Comparison of ENCODE assay signal across 15 cellular contexts in genomic region chr14:59454131-59454530, GRCh38. TPM values are rescaled to one million over a fixed set of nuclear protein-coding genes. Genes with fewer than 3 reads are reported as not detected.
DNase-seq lines count a peak whose midpoint lies in the region; ATAC-seq and TF ChIP-seq lines count a peak whose summit lies in the region.
"Had no signal": no experiment of that assay in that cellular context is flagged by ENCODE, and none has a peak within 500 bp of the region (broad histone marks: within the 10 kb centered on the region; RNA-seq: fewer than 3 reads in every experiment).

No MANE protein-coding gene starts in this region.

- intact Hi-C loops in A673 (cut with micrococcal nuclease; ENCODE audit: unreplicated experiment): loop anchor here (10.0 kb wide), 1 partner anchor 939 kb away; no protein-coding TSS in a partner anchor
- intact Hi-C loops in CD4-positive, alpha-beta T cell (cut with DNase I, micrococcal nuclease): no loop called here

- H3K4me3 ChIP-seq in adipocyte (ENCODE audit: low read length) (peak overlapping the region; percentile 51), skeletal muscle cell (ENCODE audit: low read depth, low read length) (no peak overlapping the region), A673 (ENCODE audit: low read depth, low read length, poor library complexity, severe bottlenecking) (no peak overlapping the region)

- ATAC-seq in foreskin keratinocyte: peak; percentile 59
- ATAC-seq in HG02571 (IDR thresholded peaks at IDR 0.05; ENCODE audit: unreplicated experiment): no peak
- no peak for ATAC-seq in CD4-positive, alpha-beta T cell (ENCODE audit: poor library complexity)

- H3K9me3 ChIP-seq in adipocyte (ENCODE audit: control insufficient read depth, low read length) (peaks cover 4% of the 10 kb centered on the region), A673 (ENCODE audit: low read depth, low read length, poor library complexity, severe bottlenecking) (no peaks in the 10 kb centered on the region)
- H3K9me3 ChIP-seq in CD4-positive, alpha-beta T cell (ENCODE audit: control insufficient read depth, low read length): no peaks in the 10 kb centered on the region

- BruUV-seq in A673 (replicated peaks; lab: Mats Ljungman, UMichigan): no TSS peak

- peak; percentile 96 for DNase-seq in GM04503 (ENCODE audit: low read depth)
- peak; percentile 92 for DNase-seq in adipocyte (ENCODE audit: low read depth)
- peak; percentile 55 to 76 for DNase-seq in foreskin keratinocyte
- peak; percentile 91 for DNase-seq in skeletal muscle cell (ENCODE audit: low read depth)
- DNase-seq in A673 (ENCODE audit: low spot score): no peak
- DNase-seq in DMS53 (lab: John Stamatoyannopoulos, UW): no peak
- DNase-seq in CD4-positive, alpha-beta T cell: no peak
- DNase-seq: activated T-cell treated with anti-CD3 and anti-CD28 coated beads, Interleukin-2, amount 50 U/mL, for 1 hour; Kasumi-1; NCI-H526; nephron progenitor cell; stimulated activated CD4-positive, alpha-beta T cell treated with anti-CD3 and anti-CD28 coated beads, Interleukin-4, amount 100 ng/mL, for 4 hours; T-helper 9 cell had no signal

- H3K36me3 ChIP-seq in adipocyte (ENCODE audit: control insufficient read depth, insufficient read depth, low read length, severe bottlenecking): peaks cover 25% of the 10 kb centered on the region
- H3K36me3 ChIP-seq in A673 (ENCODE audit: insufficient read depth, low read length, poor library complexity, severe bottlenecking): no peaks in the 10 kb centered on the region

- no peaks in the 10 kb centered on the region for H3K27me3 ChIP-seq in adipocyte (replicated peaks; ENCODE audit: control insufficient read depth, insufficient read depth, low read length)
- H3K27me3 ChIP-seq in foreskin keratinocyte: no peaks in the 10 kb centered on the region
- H3K27me3 ChIP-seq in A673 (replicated peaks; ENCODE audit: insufficient read depth, low read depth, low read length, poor library complexity): no peaks in the 10 kb centered on the region
- H3K27me3 ChIP-seq in CD4-positive, alpha-beta T cell (ENCODE audit: control insufficient read depth, insufficient read depth, low read length): no peaks in the 10 kb centered on the region

- peak overlapping the region; percentile 58 for H3K9ac ChIP-seq in adipocyte (ENCODE audit: low read length)

- no peaks in the 10 kb centered on the region for H3K4me1 Mint-ChIP-seq in CD4-positive, alpha-beta T cell (ENCODE audit: low read depth)
- H3K4me1 Mint-ChIP-seq: nephron progenitor cell had no signal

- H3K9me3 Mint-ChIP-seq in CD4-positive, alpha-beta T cell: no peaks in the 10 kb centered on the region

- TF ChIP-seq CTCF in foreskin keratinocyte (conservative IDR thresholded peaks at IDR 0.05) (no peak), A673 (conservative IDR thresholded peaks at IDR 0.05; ENCODE audit: low read depth, low read length) (no peak)
- TF ChIP-seq CTCF in CD4-positive, alpha-beta T cell (IDR thresholded peaks at IDR 0.05): no peak

- H3K27ac Mint-ChIP-seq in CD4-positive, alpha-beta T cell: no peak overlapping the region
- H3K27ac Mint-ChIP-seq: dendritic cell treated with granulocyte-macrophage colony-stimulating factor and Interleukin-4, amounts not matched to agents 40 ng/mL and 50 ng/mL, for 4 days; nephron progenitor cell had no signal

- H3K36me3 Mint-ChIP-seq in CD4-positive, alpha-beta T cell (ENCODE audit: low read depth): peaks cover 15% of the 10 kb centered on the region

- POLR2A ChIA-PET in A673 (lab: Charles Lee; ENCODE audit: low non-redundant PET): no interaction called here
- POLR2A ChIA-PET in CD4-positive, alpha-beta T cell (lab: Charles Lee): no interaction called here

- no peak overlapping the region for H3K4me3 Mint-ChIP-seq in CD4-positive, alpha-beta T cell
- H3K4me3 Mint-ChIP-seq: dendritic cell treated with granulocyte-macrophage colony-stimulating factor and Interleukin-4, amounts not matched to agents 40 ng/mL and 50 ng/mL, for 4 days; nephron progenitor cell had no signal

- H3K27ac ChIP-seq in foreskin keratinocyte (no peak overlapping the region), A673 (ENCODE audit: low read depth, low read length, poor library complexity, severe bottlenecking) (no peak overlapping the region)
- H3K27ac ChIP-seq in CD4-positive, alpha-beta T cell (ENCODE audit: low read depth, low read length): no peak overlapping the region

- H3K4me1 ChIP-seq in adipocyte (ENCODE audit: control insufficient read depth, insufficient read depth, low read length) (peaks cover 22% of the 10 kb centered on the region), foreskin keratinocyte (no peaks in the 10 kb centered on the region), A673 (ENCODE audit: insufficient read depth, low read length, poor library complexity, severe bottlenecking) (no peaks in the 10 kb centered on the region)

- H3K27me3 Mint-ChIP-seq in CD4-positive, alpha-beta T cell: no peaks in the 10 kb centered on the region
- H3K27me3 Mint-ChIP-seq: dendritic cell treated with granulocyte-macrophage colony-stimulating factor and Interleukin-4, amounts not matched to agents 40 ng/mL and 50 ng/mL, for 4 days had no signal

- CTCF ChIA-PET in A673 (lab: Charles Lee): no interaction called here
- CTCF ChIA-PET in CD4-positive, alpha-beta T cell (lab: Charles Lee): no interaction called here

RNA-seq across cellular contexts. Expression of gene GPR135, which starts 11.0 kb away (rescaled TPM):
- total RNA-seq in foreskin keratinocyte (0.60 and 0.99 TPM in 2 replicates), A673 (2021) (2.3 and 3.4 TPM in 2 replicates)
- 0.12 and 0.13 TPM in 2 replicates for polyA plus RNA-seq in foreskin keratinocyte
- under 1 TPM; 0.81 to 0.91 TPM for total RNA-seq in CD4-positive, alpha-beta T cell

RNA-seq across cellular contexts. Expression of gene L3HYPDH, which starts 30.1 kb away (rescaled TPM):
- 25.9 and 26.7 TPM in 2 replicates for total RNA-seq in foreskin keratinocyte
- polyA plus RNA-seq in foreskin keratinocyte: 18.6 and 19.2 TPM in 2 replicates
- 31.9 and 32.0 TPM in 2 replicates for total RNA-seq in A673 (2021)
- total RNA-seq in CD4-positive, alpha-beta T cell: 10 to 100 TPM; 10.6 to 11.1 TPM

RNA-seq across cellular contexts. Expression of gene JKAMP, which starts 30.2 kb away (rescaled TPM):
- total RNA-seq in foreskin keratinocyte (45.4 and 47.0 TPM in 2 replicates), A673 (2021) (43.9 and 51.6 TPM in 2 replicates)
- polyA plus RNA-seq in foreskin keratinocyte: 26.0 and 30.3 TPM in 2 replicates
- total RNA-seq in CD4-positive, alpha-beta T cell: 1 to 10 TPM; 9.4 to 9.8 TPM

Comparison
In these comparisons a context has a peak if more than half of its experiments do, and no peak if none do; other contexts are left out.
1. DNase-seq: peak in GM04503 (single experiment), adipocyte (single experiment), foreskin keratinocyte (2 of 2) and skeletal muscle cell (single experiment); none in A673 (single experiment), DMS53 (single experiment) and CD4-positive, alpha-beta T cell (0 of 10).